Comparison of ENCODE assay signal across 26 cellular contexts in genomic region chr10:91779011-91779605, GRCh38. TPM values are rescaled to one million over a fixed set of nuclear protein-coding genes. Genes with fewer than 3 reads are reported as not detected.
DNase-seq lines count a peak whose midpoint lies in the region; TF ChIP-seq lines count a peak whose summit lies in the region.
"Had no signal": no experiment of that assay in that cellular context is flagged by ENCODE, and none has a peak within 500 bp of the region (broad histone marks: within the 10 kb centered on the region; RNA-seq: fewer than 3 reads in every experiment).

No MANE protein-coding gene starts in this region.

- H3K79me1 ChIP-seq in neuronal stem cell (ENCODE audit: low read depth, low read length), result no peaks in the 10 kb centered on the region

- no peak overlapping the region for H2BK12ac ChIP-seq in neuronal stem cell (ENCODE audit: low read length)

- H3K27me3 ChIP-seq in neuronal stem cell (ENCODE audit: control insufficient read depth in 3 of 3, insufficient read depth in 3 of 3, low read depth in 1 of 3, low read length in 3 of 3), result no peaks in the 10 kb centered on the region
- H3K27me3 ChIP-seq: adrenal gland, pancreas had no signal

- no peak for TF ChIP-seq CTCF in foreskin fibroblast (IDR thresholded peaks at IDR 0.05; ENCODE audit: low read depth, low read length)

- H2BK120ac ChIP-seq in neuronal stem cell (ENCODE audit: low read depth, low read length), result no peak overlapping the region

- peaks cover 0 to 6% of the 10 kb centered on the region in 2 donors for H3K4me1 ChIP-seq in neuronal stem cell (ENCODE audit: control insufficient read depth in 2 of 2, insufficient read depth in 1 of 2, low read depth in 1 of 2, low read length in 2 of 2)
- H3K4me1 ChIP-seq: adrenal gland, left ventricle myocardium inferior, pancreas had no signal

- H3K23ac ChIP-seq in neuronal stem cell (ENCODE audit: low read depth, low read length, poor library complexity), result no peak overlapping the region

- no peak overlapping the region for H3K14ac ChIP-seq in neuronal stem cell (ENCODE audit: low read length)

- no peak overlapping the region for H3K4me3 ChIP-seq in neuronal stem cell (ENCODE audit: low read length in 2 of 2)
- H3K4me3 ChIP-seq in foreskin fibroblast (ENCODE audit: low read depth in 1 of 2, low read length in 2 of 2), result no peak overlapping the region
- H3K4me3 ChIP-seq: adrenal gland, dorsolateral prefrontal cortex, HAP-1, left ventricle myocardium inferior, pancreas, skin epidermis had no signal

- TF ChIP-seq RAD21 in Ishikawa (IDR thresholded peaks at IDR 0.05; ENCODE audit: low read depth), result no peak

- WGBS in neuronal stem cell (ENCODE audit: extremely low coverage in 2 of 2, insufficient read length in 2 of 2, insufficient replicate concordance in 1 of 2), 2 donors, result no CpG with 5 or more reads among the region's 1 CpG

- TF ChIP-seq EP300 in Ishikawa (IDR thresholded peaks at IDR 0.05; ENCODE audit: borderline replicate concordance), result no peak

- no peak overlapping the region for H2AK5ac ChIP-seq in neuronal stem cell (ENCODE audit: low read depth, low read length)

- H4K8ac ChIP-seq in neuronal stem cell (ENCODE audit: low read depth, low read length), result no peak overlapping the region

- H3K9ac ChIP-seq in neuronal stem cell (ENCODE audit: low read depth, low read length, poor library complexity), result no peak overlapping the region

- H3K4ac ChIP-seq in neuronal stem cell (ENCODE audit: low read length), result no peak overlapping the region

- no peak overlapping the region for H3K4me2 ChIP-seq in neuronal stem cell (ENCODE audit: insufficient read depth, low read length, poor library complexity, severe bottlenecking)

- H2BK5ac ChIP-seq in neuronal stem cell (ENCODE audit: low read length), result no peak overlapping the region

- H3K27ac ChIP-seq in epithelial cell of prostate (peak overlapping the region; percentile 3), neuronal stem cell (replicated peaks; ENCODE audit: low read length) (peak overlapping the region; percentile 40)
- H3K27ac ChIP-seq: adrenal gland, dorsolateral prefrontal cortex, HL-60, left ventricle myocardium inferior, pancreas, skin epidermis had no signal

- peaks cover 0 to 4% of the 10 kb centered on the region in 2 donors for H3K9me3 ChIP-seq in neuronal stem cell (replicated peaks in 1 of 2; ENCODE audit: control insufficient read depth in 2 of 2, insufficient read depth in 1 of 2, low read depth in 1 of 2, low read length in 2 of 2)
- H3K9me3 ChIP-seq: adrenal gland, HAP-1, left ventricle myocardium inferior, pancreas had no signal

- H3K36me3 ChIP-seq in neuronal stem cell (replicated peaks in 1 of 2; ENCODE audit: control insufficient read depth in 2 of 2, insufficient read depth in 2 of 2, low read length in 2 of 2), result no peaks in the 10 kb centered on the region
- H3K36me3 ChIP-seq: adrenal gland, HAP-1, left ventricle myocardium inferior, pancreas had no signal

- H2BK15ac ChIP-seq in neuronal stem cell (ENCODE audit: low read length), result no peak overlapping the region

- DNase-seq in Daoy (ENCODE audit: low read depth) (peak; percentile 20), epithelial cell of prostate (ENCODE audit: low read depth, low spot score) (peak; percentile 10), neuronal stem cell (ENCODE audit: low spot score) (no peak), GM03348 (ENCODE audit: low spot score) (no peak), OCI-M2 (lab: John Stamatoyannopoulos, UW; ENCODE audit: unreplicated experiment) (no peak), foreskin fibroblast (no peak)
- DNase-seq: activated CD4-positive, alpha-beta memory T cell treated with anti-CD3 and anti-CD28 coated beads for 36 hours; activated naive CD4-positive, alpha-beta T cell treated with anti-CD3 and anti-CD28 coated beads for 36 hours; adrenal gland; CD8-positive, alpha-beta T cell; cerebellar nuclear complex; dorsolateral prefrontal cortex; Karpas-422; left ventricle myocardium inferior; mesenchymal stem cell; NCI-H1694; NCI-H2171; NCI-H510A treated with DMSO at 0.1 percent for 48 hours; OCI-M1; pancreas; stimulated activated naive B cell treated with anti-CD40 and anti-IgM and Interleukin-4, amounts not matched to agents 10 μg/mL and 1 μg/mL and 100 μg/mL, for 72 hours; T-helper 17 cell had no signal

- no peak overlapping the region for H2AFZ ChIP-seq in neuronal stem cell (ENCODE audit: low read length)

- H3K18ac ChIP-seq in neuronal stem cell (ENCODE audit: low read length), result no peak overlapping the region

- H4K91ac ChIP-seq in neuronal stem cell (ENCODE audit: low read depth, low read length, poor library complexity), result no peak overlapping the region

TF ChIP-seq in Ishikawa, 13 proteins besides CTCF, POLR2A, EP300 and RAD21:
- no peak for TF ChIP-seq TCF12 (IDR thresholded peaks at IDR 0.05; ENCODE audit: low read depth)
- TF ChIP-seq MAX (IDR thresholded peaks at IDR 0.05), result 0 out of 2 replicates have a peak, but pooled peaks have one; percentile 26
- TF ChIP-seq YY1 (IDR thresholded peaks at IDR 0.05; ENCODE audit: low read depth), result 0 out of 2 replicates have a peak, but pooled peaks have one; percentile 30
- no peak for TF ChIP-seq FOXM1 (IDR thresholded peaks at IDR 0.05; ENCODE audit: borderline replicate concordance, low read depth)
- no peak for TF ChIP-seq EGR1 (IDR thresholded peaks at IDR 0.05)
- TF ChIP-seq REST (IDR thresholded peaks at IDR 0.05; ENCODE audit: low read depth), result no peak
- TF ChIP-seq TAF1 (IDR thresholded peaks at IDR 0.05; ENCODE audit: low read depth), result no peak

RNA-seq across cellular contexts. Expression of gene TNKS2, which starts 19.1 kb away (rescaled TPM):
- total RNA-seq in Daoy (2014; rRNA removed; shearing (Covaris generic)), result 10.9 and 11.5 TPM in 2 replicates
- polyA plus RNA-seq in neuronal stem cell (2013, experiment 1 of 2), result 31.3 TPM
- 31.4 TPM for polyA plus RNA-seq in neuronal stem cell (2013, experiment 2 of 2)

Comparison
In these comparisons a context has a peak if more than half of its experiments do, and no peak if none do; other contexts are left out.
1. DNase-seq: peak in Daoy (single experiment) and epithelial cell of prostate (single experiment); none in neuronal stem cell (single experiment), GM03348 (single experiment), OCI-M2 (single experiment) and foreskin fibroblast (0 of 2).